Comparison of ENCODE assay signal across 22 cellular contexts in genomic region chr10:113937756-113938155, GRCh38.
"Had no signal": no experiment of that assay in that cellular context is flagged by ENCODE, and none has a peak within 500 bp of the region (broad histone marks: within the 10 kb centered on the region; RNA-seq: fewer than 3 reads in every experiment).

No MANE protein-coding gene starts in this region.

- H3K27ac ChIP-seq: HL-60, SJSA1, SK-N-MC had no signal

- H3K9me3 ChIP-seq: SJSA1 had no signal

- DNase-seq: KBM-7, MV-4-11, NCI-H1048, NCI-H1105, NCI-H1417, NCI-H146, NCI-H1694 treated with DMSO at 0.1 percent for 48 hours, NCI-H1930, NCI-H2081, NCI-H2171, NCI-H226, NCI-H446, NCI-H510A, NCI-H524 treated with DMSO at 0.1 percent for 48 hours, NCI-H69, NCI-H774, Right ventricle myocardium superior, RPMI8226, SIG-M5 had no signal

- H3K4me3 ChIP-seq: SJSA1, SK-N-MC had no signal

- H3K36me3 ChIP-seq: SJSA1 had no signal

- H3K4me1 ChIP-seq: SJSA1 had no signal

- H3K27me3 ChIP-seq: SJSA1 had no signal
